17 cellular contexts compared by ENCODE assay signal in genomic region chr7:96188623-96188991, GRCh38.
A peak's percentile ranks its signal among the peaks of the same experiment; 100 is the strongest.
DNase-seq lines count a peak whose midpoint lies in the region; ATAC-seq and TF ChIP-seq lines count a peak whose summit lies in the region.
"Had no signal": no experiment of that assay in that cellular context is flagged by ENCODE, and none has a peak within 500 bp of the region (broad histone marks: within the 10 kb centered on the region; RNA-seq: fewer than 3 reads in every experiment).

No MANE protein-coding gene starts in this region.

- H3K36me3 Mint-ChIP-seq in activated T-helper 2 cell treated with anti-CD3 and anti-CD28 coated beads, Interferon-gamma antibody, Interleukin-2, Interleukin-4, amounts not matched to agents 10 μg/mL and 5 μg/mL and 100 μg/mL, durations not matched to agents 14 hours and 24 hours and 36 hours (ENCODE audit: low read depth): peaks cover 42% of the 10 kb centered on the region

- peaks cover 23% of the 10 kb centered on the region for H3K4me1 ChIP-seq in adipocyte (ENCODE audit: control insufficient read depth, insufficient read depth, low read length)
- H3K4me1 ChIP-seq in ovary (ENCODE audit: insufficient read depth): peaks cover 7% of the 10 kb centered on the region

- ATAC-seq in GM19395 (IDR thresholded peaks at IDR 0.05; ENCODE audit: unreplicated experiment): no peak
- ATAC-seq: pancreas; stimulated activated memory B cell treated with anti-CD40 and anti-IgM and Interleukin-4, amounts not matched to agents 10 μg/mL and 1 μg/mL and 100 μg/mL, for 72 hours had no signal

- no peak for TF ChIP-seq POLR2A in ovary (IDR thresholded peaks at IDR 0.05)

- peak; percentile 23 for DNase-seq in AG10803 (ENCODE audit: low read depth)
- peak; percentile 55 for DNase-seq in adipocyte (ENCODE audit: low read depth)
- peak; percentile 42 for DNase-seq in globus pallidus (ENCODE audit: low spot score)
- no peak for DNase-seq in ovary
- DNase-seq in activated T-cell treated with anti-CD3 and anti-CD28 coated beads for 4 hours: no peak
- no peak for DNase-seq in activated T-helper 2 cell treated with anti-CD3 and anti-CD28 coated beads, Interferon-gamma antibody, Interleukin-2, Interleukin-4, amounts not matched to agents 10 μg/mL and 5 μg/mL and 100 μg/mL, durations not matched to agents 14 hours and 24 hours and 36 hours (ENCODE audit: low spot score)
- DNase-seq in SW 1271 (lab: John Stamatoyannopoulos, UW): no peak
- DNase-seq: activated effector memory CD4-positive, alpha-beta T cell treated with anti-CD3 and anti-CD28 coated beads, Interleukin-2, amount 50 U/mL, for 16 hours; CD8-positive, alpha-beta memory T cell; Karpas-422; NK-92 treated with Interleukin-12 subunit alpha and Interleukin-12 subunit beta, amount 100 ng/mL, for 24 hours; pancreas had no signal

- no peaks in the 10 kb centered on the region for H3K4me1 Mint-ChIP-seq in activated T-helper 2 cell treated with anti-CD3 and anti-CD28 coated beads, Interferon-gamma antibody, Interleukin-2, Interleukin-4, amounts not matched to agents 10 μg/mL and 5 μg/mL and 100 μg/mL, durations not matched to agents 14 hours and 24 hours and 36 hours (ENCODE audit: low read depth)
- H3K4me1 Mint-ChIP-seq: CD8-positive, alpha-beta memory T cell; stimulated activated memory B cell treated with anti-CD40 and anti-IgM and Interleukin-4, amounts not matched to agents 10 μg/mL and 1 μg/mL and 100 μg/mL, for 72 hours had no signal

- H3K9me3 Mint-ChIP-seq in activated T-helper 2 cell treated with anti-CD3 and anti-CD28 coated beads, Interferon-gamma antibody, Interleukin-2, Interleukin-4, amounts not matched to agents 10 μg/mL and 5 μg/mL and 100 μg/mL, durations not matched to agents 14 hours and 24 hours and 36 hours: no peaks in the 10 kb centered on the region
- H3K9me3 Mint-ChIP-seq: CD8-positive, alpha-beta memory T cell; dendritic cell treated with granulocyte-macrophage colony-stimulating factor and Interleukin-4, amounts not matched to agents 40 ng/mL and 50 ng/mL, for 4 days; stimulated activated memory B cell treated with anti-CD40 and anti-IgM and Interleukin-4, amounts not matched to agents 10 μg/mL and 1 μg/mL and 100 μg/mL, for 72 hours; T-helper 1 cell treated with Interleukin-12 subunit alpha and Interleukin-12 subunit beta and Interleukin-4 antibody, amounts not matched to agents 30 μg/mL and 1 μg/mL, for 36 hours had no signal

- TF ChIP-seq CTCF in AG10803 (conservative IDR thresholded peaks at IDR 0.05; ENCODE audit: low read length) (no peak), ovary (IDR thresholded peaks at IDR 0.05) (no peak)

- no peak for TF ChIP-seq EP300 in ovary (IDR thresholded peaks at IDR 0.05)

- intact Hi-C loops in ovary (cut with DNase I): no loop called here
- intact Hi-C loops in activated T-helper 2 cell treated with anti-CD3 and anti-CD28 coated beads, Interferon-gamma antibody, Interleukin-2, Interleukin-4, amounts not matched to agents 10 μg/mL and 5 μg/mL and 100 μg/mL, durations not matched to agents 14 hours and 24 hours and 36 hours (cut with micrococcal nuclease): no loop called here

- no peak overlapping the region for H3K27ac Mint-ChIP-seq in activated T-helper 2 cell treated with anti-CD3 and anti-CD28 coated beads, Interferon-gamma antibody, Interleukin-2, Interleukin-4, amounts not matched to agents 10 μg/mL and 5 μg/mL and 100 μg/mL, durations not matched to agents 14 hours and 24 hours and 36 hours
- H3K27ac Mint-ChIP-seq: CD8-positive, alpha-beta memory T cell; dendritic cell treated with granulocyte-macrophage colony-stimulating factor and Interleukin-4, amounts not matched to agents 40 ng/mL and 50 ng/mL, for 4 days; stimulated activated memory B cell treated with anti-CD40 and anti-IgM and Interleukin-4, amounts not matched to agents 10 μg/mL and 1 μg/mL and 100 μg/mL, for 72 hours; T-helper 1 cell treated with Interleukin-12 subunit alpha and Interleukin-12 subunit beta and Interleukin-4 antibody, amounts not matched to agents 30 μg/mL and 1 μg/mL, for 36 hours had no signal

- H3K4me3 ChIP-seq in AG10803 (ENCODE audit: low read length): peak overlapping the region; percentile 43
- H3K4me3 ChIP-seq in adipocyte (ENCODE audit: low read length): peak overlapping the region; percentile 65
- H3K4me3 ChIP-seq in ovary: peak overlapping the region; percentile 16
- H3K4me3 ChIP-seq: mucosa of descending colon, pancreas had no signal

- no peaks in the 10 kb centered on the region for H3K27me3 Mint-ChIP-seq in activated T-helper 2 cell treated with anti-CD3 and anti-CD28 coated beads, Interferon-gamma antibody, Interleukin-2, Interleukin-4, amounts not matched to agents 10 μg/mL and 5 μg/mL and 100 μg/mL, durations not matched to agents 14 hours and 24 hours and 36 hours (ENCODE audit: low read depth)
- H3K27me3 Mint-ChIP-seq: CD8-positive, alpha-beta memory T cell; dendritic cell treated with granulocyte-macrophage colony-stimulating factor and Interleukin-4, amounts not matched to agents 40 ng/mL and 50 ng/mL, for 4 days; stimulated activated memory B cell treated with anti-CD40 and anti-IgM and Interleukin-4, amounts not matched to agents 10 μg/mL and 1 μg/mL and 100 μg/mL, for 72 hours had no signal

- WGBS in ovary, 3 donors: 10 to 15% (median 14%) methylated on average over 8 of the region's 8 CpGs

- H3K9ac ChIP-seq in adipocyte (ENCODE audit: low read length): peak overlapping the region; percentile 53

- H3K36me3 ChIP-seq in adipocyte (ENCODE audit: control insufficient read depth, insufficient read depth, low read length, severe bottlenecking): peaks cover 42% of the 10 kb centered on the region
- no peaks in the 10 kb centered on the region for H3K36me3 ChIP-seq in ovary

- peak overlapping the region in 1 of 2 donors; percentile 49 for H3K27ac ChIP-seq in ovary
- H3K27ac ChIP-seq: pancreas had no signal

- no peak overlapping the region for H3K4me3 Mint-ChIP-seq in activated T-helper 2 cell treated with anti-CD3 and anti-CD28 coated beads, Interferon-gamma antibody, Interleukin-2, Interleukin-4, amounts not matched to agents 10 μg/mL and 5 μg/mL and 100 μg/mL, durations not matched to agents 14 hours and 24 hours and 36 hours (ENCODE audit: low read depth)
- H3K4me3 Mint-ChIP-seq: CD8-positive, alpha-beta memory T cell; dendritic cell treated with granulocyte-macrophage colony-stimulating factor and Interleukin-4, amounts not matched to agents 40 ng/mL and 50 ng/mL, for 4 days; stimulated activated memory B cell treated with anti-CD40 and anti-IgM and Interleukin-4, amounts not matched to agents 10 μg/mL and 1 μg/mL and 100 μg/mL, for 72 hours; T-helper 1 cell treated with Interleukin-12 subunit alpha and Interleukin-12 subunit beta and Interleukin-4 antibody, amounts not matched to agents 30 μg/mL and 1 μg/mL, for 36 hours had no signal

- no peaks in the 10 kb centered on the region for H3K27me3 ChIP-seq in adipocyte (replicated peaks; ENCODE audit: control insufficient read depth, insufficient read depth, low read length)
- H3K27me3 ChIP-seq in ovary: no peaks in the 10 kb centered on the region
- H3K27me3 ChIP-seq: pancreas had no signal

- H3K9me3 ChIP-seq in adipocyte (ENCODE audit: control insufficient read depth, low read length) (no peaks in the 10 kb centered on the region), ovary (no peaks in the 10 kb centered on the region)
- H3K9me3 ChIP-seq: mucosa of descending colon, pancreas had no signal

Comparison
In these comparisons a context has a peak if more than half of its experiments do, and no peak if none do; other contexts are left out.
1. DNase-seq: peak in AG10803 (single experiment), adipocyte (single experiment) and globus pallidus (single experiment); none in ovary (0 of 5), activated T-cell treated with anti-CD3 and anti-CD28 coated beads for 4 hours (single experiment), activated T-helper 2 cell treated with anti-CD3 and anti-CD28 coated beads, Interferon-gamma antibody, Interleukin-2, Interleukin-4, amounts not matched to agents 10 μg/mL and 5 μg/mL and 100 μg/mL, durations not matched to agents 14 hours and 24 hours and 36 hours (single experiment) and SW 1271 (0 of 2).
2. Peak in every context shown above with its lines, with median percentiles within 50 percentile points of each other: H3K4me3 ChIP-seq.